ENCODE assay signal across 8 cellular contexts in genomic region chr2:120520929-120521912, GRCh38.
DNase-seq lines count a peak whose midpoint lies in the region; ATAC-seq, FAIRE-seq and TF ChIP-seq lines count a peak whose summit lies in the region.

No MANE protein-coding gene starts in this region.

- intact Hi-C loops in kidney (cut with DNase I) (no loop called here), upper lobe of right lung (cut with DNase I) (no loop called here)

- ATAC-seq in upper lobe of right lung (peak; percentile 78), HG03135 (IDR thresholded peaks at IDR 0.05; ENCODE audit: unreplicated experiment) (no peak), GM18502 (IDR thresholded peaks at IDR 0.05; ENCODE audit: poor library complexity, unreplicated experiment) (no peak)

- H3K4me3 ChIP-seq in GM12865 (ENCODE audit: low read depth, low read length) (no peak overlapping the region), kidney (ENCODE audit: low read length in 2 of 2) (no peak overlapping the region), upper lobe of right lung (no peak overlapping the region)

- H3K27ac ChIP-seq in kidney (ENCODE audit: low read depth in 2 of 2, low read length in 2 of 2) (no peak overlapping the region), upper lobe of right lung (no peak overlapping the region)

- H3K9me3 ChIP-seq in kidney (ENCODE audit: control insufficient read depth in 1 of 2, low read length in 2 of 2) (no peaks in the 10 kb centered on the region), upper lobe of right lung (no peaks in the 10 kb centered on the region)

- FAIRE-seq in kidney (lab: Jason Lieb, UNC) = no peak

- peaks cover 17% of the 10 kb centered on the region for H3K27me3 ChIP-seq in upper lobe of right lung

- H3K36me3 ChIP-seq in kidney (ENCODE audit: control insufficient read depth in 1 of 2, insufficient read depth in 2 of 2, low read length in 2 of 2) (no peaks in the 10 kb centered on the region), upper lobe of right lung (no peaks in the 10 kb centered on the region)

- TF ChIP-seq CTCF in AG09319 (IDR thresholded peaks at IDR 0.05; ENCODE audit: low read depth, low read length) = peak; percentile 87
- TF ChIP-seq CTCF in GM12865 (IDR thresholded peaks at IDR 0.05; ENCODE audit: insufficient read depth, low read depth, low read length, missing control alignments) = peak; percentile 70
- TF ChIP-seq CTCF in kidney (IDR thresholded peaks at IDR 0.05; ENCODE audit: borderline replicate concordance, extremely low read depth, insufficient read depth) = peak; percentile 72
- peak; percentile 78 for TF ChIP-seq CTCF in upper lobe of right lung (IDR thresholded peaks at IDR 0.05)

- H3K4me1 ChIP-seq in kidney (ENCODE audit: control insufficient read depth in 1 of 2, insufficient read depth in 1 of 2, low read depth in 1 of 2, low read length in 2 of 2) (peaks cover 4 to 10% of the 10 kb centered on the region in 2 donors), upper lobe of right lung (peaks cover 7% of the 10 kb centered on the region)

- no peak for DNase-seq in AG09319 (ENCODE audit: extremely low read depth, low read depth)
- peak; percentile 26 for DNase-seq in GM12865 (ENCODE audit: low read depth)
- peak; percentile 6 for DNase-seq in NCI-H526 treated with DMSO at 0.1 percent for 48 hours (lab: John Stamatoyannopoulos, UW)
- DNase-seq in astrocyte of the hippocampus (ENCODE audit: low read depth, low spot score) = peak; percentile 56
- peak; percentile 41 for DNase-seq in kidney
- no peak for DNase-seq in upper lobe of right lung

- H3K9ac ChIP-seq in kidney (ENCODE audit: low read length in 2 of 2) = no peak overlapping the region

Comparison
In these comparisons a context has a peak if more than half of its experiments do, and no peak if none do; other contexts are left out.
1. DNase-seq: peak in GM12865 (single experiment), NCI-H526 treated with DMSO at 0.1 percent for 48 hours (single experiment), astrocyte of the hippocampus (single experiment) and kidney (single experiment); none in AG09319 (single experiment) and upper lobe of right lung (single experiment).
2. Peak in every context shown above with its lines, with median percentiles within 50 percentile points of each other: CTCF ChIP-seq.